10 cellular contexts compared by ENCODE assay signal in the genomic region with DNA sequence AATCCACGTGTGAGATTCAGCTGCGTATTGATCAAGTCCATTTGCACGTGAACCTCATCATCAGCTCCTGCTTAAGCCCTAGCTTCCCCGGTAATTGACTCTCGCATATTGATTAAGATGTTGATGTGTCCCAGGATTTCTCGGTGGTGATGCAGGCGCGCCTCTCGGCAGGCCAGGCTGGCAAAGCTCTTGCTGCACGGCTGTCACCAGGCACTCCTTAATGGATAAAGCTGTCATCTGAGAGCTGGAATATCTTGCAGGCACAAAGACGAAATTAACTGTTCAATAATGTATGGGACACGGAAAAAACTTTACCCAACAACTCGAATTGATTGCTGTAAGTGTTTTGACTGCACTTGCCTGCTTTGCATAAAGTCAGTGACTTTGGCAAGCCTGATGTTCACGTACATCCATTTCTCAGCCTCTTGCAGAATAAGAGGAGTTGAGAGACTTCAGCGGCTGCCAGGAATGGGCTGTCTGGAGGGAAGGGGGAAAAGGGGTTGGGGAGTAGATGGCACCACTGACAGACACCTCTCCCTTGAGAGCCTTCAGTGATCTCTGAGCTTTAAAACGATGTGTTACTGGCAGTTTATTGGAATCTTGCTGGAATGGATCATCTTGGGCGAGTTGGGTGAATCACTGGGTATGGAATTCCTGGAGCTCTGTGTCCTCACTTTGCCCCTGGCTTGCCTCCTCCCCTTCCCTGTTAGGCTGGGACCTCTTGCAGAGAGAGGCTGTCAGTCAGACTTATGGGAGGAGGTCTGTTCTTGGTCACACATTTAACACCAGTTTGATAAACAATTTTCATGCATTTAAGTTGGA.
DNase-seq lines count a peak whose midpoint lies in the region; TF ChIP-seq lines count a peak whose summit lies in the region.
"Had no signal": no experiment of that assay in that cellular context is flagged by ENCODE, and none has a peak within 500 bp of the region (broad histone marks: within the 10 kb centered on the region; RNA-seq: fewer than 3 reads in every experiment).

No MANE protein-coding gene starts in this region.

- H3K4me3 ChIP-seq in LNCaP clone FGC (ENCODE audit: low read depth, low read length): no peak overlapping the region

- DNase-seq in AG08396 (ENCODE audit: low spot score) (peak; percentile 76), LNCaP clone FGC (ENCODE audit: low read depth) (peak; percentile 46), dedifferentiated amniotic fluid mesenchymal stem cell (ENCODE audit: extremely low spot score) (peak; percentile 82), myocyte (ENCODE audit: low read depth) (peak; percentile 81), ureter (ENCODE audit: low spot score) (no peak), SKM-1 treated with dmso at 0.1 percent for 144 hours (lab: John Stamatoyannopoulos, UW; ENCODE audit: unreplicated experiment) (no peak)
- no peak for DNase-seq in central memory CD4-positive, alpha-beta T cell
- no peak for DNase-seq in effector CD8-positive, alpha-beta T cell (lab: John Stamatoyannopoulos, UW)
- DNase-seq: MV-4-11; stimulated activated naive CD8-positive, alpha-beta T cell treated with anti-CD3 and anti-CD28 coated beads, Interleukin-15, Interleukin-2, amounts not matched to agents 100 U/mL and 50 U/mL, for 24 hours had no signal

- no peak for TF ChIP-seq CTCF in LNCaP clone FGC (IDR thresholded peaks at IDR 0.05; ENCODE audit: control insufficient read depth, extremely low read depth, insufficient read depth)

Comparison
In these comparisons a context has a peak if more than half of its experiments do, and no peak if none do; other contexts are left out.
1. DNase-seq: peak in AG08396 (single experiment), LNCaP clone FGC (single experiment), dedifferentiated amniotic fluid mesenchymal stem cell (single experiment) and myocyte (single experiment); none in ureter (single experiment), central memory CD4-positive, alpha-beta T cell (single experiment), effector CD8-positive, alpha-beta T cell (single experiment) and SKM-1 treated with dmso at 0.1 percent for 144 hours (single experiment).